In the genomic region with DNA sequence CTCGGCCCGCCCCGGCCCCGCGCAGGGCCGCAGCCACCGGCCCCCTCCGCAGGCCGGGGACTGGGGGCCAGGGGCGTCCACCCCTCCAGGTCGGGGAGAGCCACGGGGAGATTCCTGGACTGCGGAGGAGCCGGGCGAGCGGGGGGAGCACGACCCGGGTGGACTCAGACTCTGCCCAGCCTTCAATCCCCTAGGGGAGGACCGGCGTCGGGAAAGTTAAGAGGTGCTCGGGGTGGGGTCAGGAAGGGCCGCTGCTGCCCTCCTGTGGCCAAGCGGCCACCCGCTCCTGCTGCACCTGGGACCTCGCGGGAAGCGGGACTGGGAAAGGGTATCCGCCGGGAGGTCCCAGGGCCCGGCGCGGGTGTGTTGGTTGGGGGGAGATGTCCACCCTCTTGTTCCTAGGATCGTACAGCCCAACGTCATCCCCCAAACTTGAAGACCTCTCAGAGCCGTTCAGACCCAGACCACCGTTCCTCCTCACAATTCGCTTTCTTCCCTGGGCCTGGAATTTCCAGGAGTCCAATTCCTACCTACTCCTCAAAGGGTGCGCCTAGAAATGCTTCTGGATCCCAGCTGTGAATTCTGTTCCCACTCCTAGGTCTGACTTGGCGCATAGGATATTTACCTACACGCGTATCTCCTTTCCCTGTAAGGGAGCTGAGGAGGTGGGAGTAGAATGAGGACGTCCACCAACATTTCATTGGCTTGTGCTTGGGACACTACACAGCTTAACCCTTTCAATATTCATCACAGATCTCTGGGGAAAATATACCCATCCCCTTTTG, we compare ENCODE assay signal across 8 cellular contexts. TPM values are rescaled to one million over a fixed set of nuclear protein-coding genes. Genes with fewer than 3 reads are reported as not detected.
A peak's percentile ranks its signal among the peaks of the same experiment; 100 is the strongest.
DNase-seq lines count a peak whose midpoint lies in the region; ATAC-seq, FAIRE-seq and TF ChIP-seq lines count a peak whose summit lies in the region.

No MANE protein-coding gene starts in this region.

- peak; percentile 53 for ATAC-seq in GM21447 (IDR thresholded peaks at IDR 0.05; ENCODE audit: unreplicated experiment)
- peak; percentile 64 for ATAC-seq in stimulated activated naive CD8-positive, alpha-beta T cell treated with anti-CD3 and anti-CD28 coated beads, Interleukin-15, Interleukin-2, amounts not matched to agents 100 U/mL and 50 U/mL, for 24 hours

- TF ChIP-seq CTCF in OCI-LY7 (conservative IDR thresholded peaks at IDR 0.05; ENCODE audit: low read length) (peak; percentile 86), esophagus muscularis mucosa (IDR thresholded peaks at IDR 0.05) (peak; percentile 93 to 99 (median 94))

- H3K9me3 ChIP-seq in OCI-LY7 (ENCODE audit: low read length) (no peaks in the 10 kb centered on the region), esophagus muscularis mucosa (no peaks in the 10 kb centered on the region), mucosa of stomach (ENCODE audit: control insufficient read depth, low read length) (no peaks in the 10 kb centered on the region)

- intact Hi-C loops in OCI-LY7 (cut with micrococcal nuclease; ENCODE audit: unreplicated experiment), result loop anchor here (2.0 kb wide), 1 partner anchor 317 kb away; no protein-coding TSS in a partner anchor
- intact Hi-C loops in esophagus muscularis mucosa (cut with DNase I), result loop anchor here (2.0 to 10.0 kb wide), 4 partner anchors 35 to 315 kb away; a partner anchor contains a TSS

- H3K36me3 ChIP-seq in OCI-LY7 (ENCODE audit: insufficient read depth, low read length) (no peaks in the 10 kb centered on the region), esophagus muscularis mucosa (peaks cover 0 to 23% (median 13%) of the 10 kb centered on the region in 4 donors), mucosa of stomach (ENCODE audit: control insufficient read depth, insufficient read depth, low read length) (peaks cover 5% of the 10 kb centered on the region)

- BruUV-seq in OCI-LY7 (replicated peaks; lab: Mats Ljungman, UMichigan), result no TSS peak

- H3K27me3 ChIP-seq in esophagus muscularis mucosa (no peaks in the 10 kb centered on the region), mucosa of stomach (ENCODE audit: control insufficient read depth, insufficient read depth, low read length) (no peaks in the 10 kb centered on the region)

- H3K27ac ChIP-seq in OCI-LY7 (ENCODE audit: low read depth, low read length, poor library complexity, severe bottlenecking) (no peak overlapping the region), esophagus muscularis mucosa (replicated peaks in 1 of 4) (peak overlapping the region; percentile 97 to 100 (median 98))

- no peaks in the 10 kb centered on the region for H3K9me2 ChIP-seq in OCI-LY7 (ENCODE audit: insufficient read depth, low read length)

- H3K4me1 ChIP-seq in OCI-LY7 (ENCODE audit: insufficient read depth, low read length, poor library complexity, severe bottlenecking) (peaks cover 33% of the 10 kb centered on the region), esophagus muscularis mucosa (peaks cover 39 to 46% (median 43%) of the 10 kb centered on the region in 4 donors), mucosa of stomach (ENCODE audit: control insufficient read depth, insufficient read depth, low read length) (peaks cover 38% of the 10 kb centered on the region)

- DNase-seq in DMS53 (lab: John Stamatoyannopoulos, UW) (peak; percentile 95), HTR-8/SVneo (ENCODE audit: insufficient read length, low spot score) (peak; percentile 75), OCI-LY7 (ENCODE audit: low spot score) (peak; percentile 79), esophagus muscularis mucosa (ENCODE audit: extremely low spot score) (peak; percentile 97)
- peak; percentile 81 to 86 for DNase-seq in activated T-cell treated with anti-CD3 and anti-CD28 coated beads, Interleukin-2, amount 50 U/mL, for 48 hours
- peak; percentile 83 for DNase-seq in stimulated activated naive CD8-positive, alpha-beta T cell treated with anti-CD3 and anti-CD28 coated beads, Interleukin-15, Interleukin-2, amounts not matched to agents 100 U/mL and 50 U/mL, for 24 hours

- no peak for FAIRE-seq in HTR-8/SVneo (lab: Jason Lieb, UNC)

- H3K4me3 ChIP-seq in OCI-LY7 (ENCODE audit: low read depth, low read length, poor library complexity, severe bottlenecking) (peak overlapping the region; percentile 66), esophagus muscularis mucosa (peak overlapping the region; percentile 86 to 100 (median 94)), mucosa of stomach (ENCODE audit: low read length) (no peak overlapping the region)

- POLR2A ChIA-PET in OCI-LY7 (lab: Charles Lee), result interaction anchor here (0.6 to 1.2 kb wide), 2 partner anchors 35 to 168 kb away, joined by 3 read pairs; no protein-coding TSS in a partner anchor

- WGBS in esophagus muscularis mucosa, result 21% methylated on average over 11 of the region's 43 CpGs

- peak overlapping the region; percentile 88 for H3K9ac ChIP-seq in mucosa of stomach (ENCODE audit: low read length)

- H3K79me2 ChIP-seq in OCI-LY7 (ENCODE audit: insufficient read depth, low read depth, low read length), result no peaks in the 10 kb centered on the region

- peak overlapping the region; percentile 43; the same call in 1 of the 2 replicates for H2AFZ ChIP-seq in OCI-LY7 (ENCODE audit: low read length)

- no peak for TF ChIP-seq EP300 in esophagus muscularis mucosa (IDR thresholded peaks at IDR 0.05)

- H3K4me2 ChIP-seq in OCI-LY7 (ENCODE audit: low read length), result peak overlapping the region; percentile 82

- CTCF ChIA-PET in OCI-LY7 (lab: Charles Lee; ENCODE audit: unreplicated experiment), result interaction anchor here (0.8 to 2.2 kb wide), 3 partner anchors 33 to 316 kb away, joined by 3 to 7 read pairs (median 3); a partner anchor contains a TSS

- no peaks in the 10 kb centered on the region for H4K20me1 ChIP-seq in OCI-LY7 (ENCODE audit: insufficient read depth, low read length)

- TF ChIP-seq POLR2A in esophagus muscularis mucosa (IDR thresholded peaks at IDR 0.05; ENCODE audit: low read depth), result no peak

RNA-seq across cellular contexts. Expression of a gene that starts 0.5 kb away (rescaled TPM):
- total RNA-seq in OCI-LY7 (2014; rRNA removed; shearing (Covaris generic)), result 23.1 and 34.9 TPM in 2 replicates
- total RNA-seq in OCI-LY7 (2022), result 43.3 and 46.2 TPM in 2 replicates
- total RNA-seq in esophagus muscularis mucosa, result 100 to 1,000 TPM; 222 to 374 (median 324) TPM

RNA-seq across cellular contexts. Expression of a gene that starts 7.7 kb away (rescaled TPM):
- total RNA-seq in OCI-LY7 (2014; rRNA removed; shearing (Covaris generic)), result 1.4 and 1.5 TPM in 2 replicates
- total RNA-seq in OCI-LY7 (2022) (3.7 and 4.2 TPM in 2 replicates), esophagus muscularis mucosa (1 to 10 TPM in 3 of 4 donors, under 1 TPM in 1; 0.42 to 3.6 (median 2.3) TPM)

RNA-seq across cellular contexts. Expression of a gene that starts 33.0 kb away (rescaled TPM):
- 24.4 and 28.2 TPM in 2 replicates for total RNA-seq in OCI-LY7 (2014; rRNA removed; shearing (Covaris generic))
- total RNA-seq in OCI-LY7 (2022), result 30.4 and 32.4 TPM in 2 replicates
- total RNA-seq in esophagus muscularis mucosa, result 10 to 100 TPM; 12.3 to 24.1 (median 18.7) TPM

Comparison
In these comparisons a context has a peak if more than half of its experiments do, and no peak if none do; other contexts are left out.
1. RNA of a gene that starts 0.5 kb away (total RNA-seq): 222 to 374 TPM in esophagus muscularis mucosa; 23.1 to 46.2 TPM in OCI-LY7; every median in the first group is over 4 times any median in the second.
2. Peak in every context shown above with its lines, with median percentiles within 50 percentile points of each other: DNase-seq.